19 cellular contexts compared by ENCODE assay signal in the genomic region with DNA sequence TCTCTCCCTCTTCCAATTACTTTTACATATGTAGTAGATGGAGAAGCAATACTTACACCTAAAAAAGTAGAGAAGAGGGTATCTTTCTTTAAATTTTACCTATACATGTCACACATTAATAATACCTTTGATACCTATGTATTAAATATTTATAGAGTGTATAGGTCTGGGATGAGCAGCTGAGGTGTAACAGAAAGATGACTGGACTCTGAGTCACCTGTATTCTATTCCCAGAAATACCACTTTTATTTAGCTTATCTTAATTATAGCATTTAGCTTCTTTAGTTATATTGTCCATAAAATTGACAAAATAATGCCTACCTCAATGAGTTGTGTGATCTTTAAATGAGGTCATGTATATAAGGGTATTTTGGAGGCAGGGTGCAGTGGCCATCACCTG. TPM values are rescaled to one million over a fixed set of nuclear protein-coding genes. Genes with fewer than 3 reads are reported as not detected.
"Had no signal": no experiment of that assay in that cellular context is flagged by ENCODE, and none has a peak within 500 bp of the region (broad histone marks: within the 10 kb centered on the region; RNA-seq: fewer than 3 reads in every experiment).

No MANE protein-coding gene starts in this region.

- H3K27ac Mint-ChIP-seq: immature natural killer cell, nephron, progenitor cell of endocrine pancreas had no signal

- H3K27me3 Mint-ChIP-seq: progenitor cell of endocrine pancreas had no signal

- H3K36me3 Mint-ChIP-seq: immature natural killer cell had no signal

- H3K4me1 ChIP-seq: esophagus muscularis mucosa, gastroesophageal sphincter, left ventricle myocardium inferior, lower lobe of right lung, pancreas had no signal

- DNase-seq: effector memory CD4-positive, alpha-beta T cell; immature natural killer cell; left cardiac atrium; left ventricle myocardium inferior; lower lobe of right lung; mesenchymal stem cell; midbrain; pancreas; right cardiac atrium; stimulated activated CD4-positive, alpha-beta T cell treated with anti-CD3 and anti-CD28 coated beads, Interleukin-2, amount 100 ng/mL, for 48 hours; stimulated activated naive CD4-positive, alpha-beta T cell treated with Interleukin-2 at 50 U/mL for 16 hours; trophoblast cell had no signal

- H3K4me1 Mint-ChIP-seq: immature natural killer cell, nephron had no signal

- ATAC-seq: gastroesophageal sphincter, left cardiac atrium, lower lobe of right lung, pancreas, right cardiac atrium had no signal

- H3K27ac ChIP-seq: epithelial cell of prostate, esophagus muscularis mucosa, gastroesophageal sphincter, left ventricle myocardium inferior, lower lobe of right lung, neutrophil, pancreas had no signal

- H3K36me3 ChIP-seq: esophagus muscularis mucosa, gastroesophageal sphincter, left ventricle myocardium inferior, lower lobe of right lung, neutrophil, pancreas had no signal

- H3K4me3 ChIP-seq: esophagus muscularis mucosa, gastroesophageal sphincter, left ventricle myocardium inferior, lower lobe of right lung, pancreas, smooth muscle cell had no signal

- H3K9me3 ChIP-seq: esophagus muscularis mucosa, gastroesophageal sphincter, left ventricle myocardium inferior, lower lobe of right lung, neutrophil, pancreas had no signal

- H3K4me3 Mint-ChIP-seq: immature natural killer cell, nephron had no signal

- H3K27me3 ChIP-seq: esophagus muscularis mucosa, gastroesophageal sphincter, pancreas had no signal

RNA-seq across cellular contexts. Expression of a gene that starts 30.6 kb away (rescaled TPM):
- polyA plus RNA-seq: immature natural killer cell had no signal

RNA-seq across cellular contexts. Expression of a gene that starts 32.4 kb away (rescaled TPM):
- polyA plus RNA-seq: immature natural killer cell had no signal
